In genomic region chr19:12695514-12695913, GRCh38 we compare ENCODE assay signal across 8 cellular contexts. TPM values are rescaled to one million over a fixed set of nuclear protein-coding genes. Genes with fewer than 3 reads are reported as not detected.
A peak's percentile ranks its signal among the peaks of the same experiment; 100 is the strongest.
DNase-seq lines count a peak whose midpoint lies in the region; ATAC-seq, FAIRE-seq and TF ChIP-seq lines count a peak whose summit lies in the region.

No MANE protein-coding gene starts in this region.

- H3K27me3 ChIP-seq in RWPE2 (ENCODE audit: insufficient read depth, poor library complexity, severe bottlenecking) = no peaks in the 10 kb centered on the region
- no peaks in the 10 kb centered on the region for H3K27me3 ChIP-seq in fibroblast of lung (ENCODE audit: control insufficient read depth, insufficient read depth, low read length)
- no peaks in the 10 kb centered on the region for H3K27me3 ChIP-seq in gastrocnemius medialis

- TF ChIP-seq CTCF in RWPE2 (IDR thresholded peaks at IDR 0.05; ENCODE audit: poor library complexity, severe bottlenecking) = no peak
- TF ChIP-seq CTCF in fibroblast of lung (conservative IDR thresholded peaks at IDR 0.05 in 1 of 2, IDR thresholded peaks at IDR 0.05 in 1 of 2; ENCODE audit: low read depth in 1 of 2, low read length in 2 of 2) = no peak
- TF ChIP-seq CTCF in gastrocnemius medialis (IDR thresholded peaks at IDR 0.05 in 4 of 5, conservative IDR thresholded peaks at IDR 0.05 in 1 of 5) = no peak

- intact Hi-C loops in gastrocnemius medialis (cut with DNase I; ENCODE audit: low total_unique reads) = no loop called here

- H3K4me3 ChIP-seq in RWPE2 (ENCODE audit: severe bottlenecking) (peak overlapping the region; percentile 73), fibroblast of lung (replicated peaks in 1 of 4; ENCODE audit: control extremely low read depth in 1 of 4, insufficient read depth in 1 of 4, low read depth in 3 of 4, low read length in 4 of 4) (peak overlapping the region; percentile 58 to 86 (median 73)), gastrocnemius medialis (peak overlapping the region; percentile 78 to 98 (median 95))

- in situ Hi-C loops in gastrocnemius medialis (cut with MboI; ENCODE audit: low sequenced_read_pairs in 4 of 4) = no loop called here

- H3K36me3 ChIP-seq in RWPE2 (ENCODE audit: low read depth) (peaks cover 9% of the 10 kb centered on the region), fibroblast of lung (ENCODE audit: control insufficient read depth, insufficient read depth, low read length) (peaks cover 4% of the 10 kb centered on the region), gastrocnemius medialis (peaks cover 0 to 9% of the 10 kb centered on the region in 2 donors)

- ATAC-seq in GM21528 (IDR thresholded peaks at IDR 0.05; ENCODE audit: low FRiP score, unreplicated experiment) (peak; percentile 8), RWPE2 (ENCODE audit: low read depth) (no peak), gastrocnemius medialis (no peak), HG03025 (IDR thresholded peaks at IDR 0.05; ENCODE audit: low FRiP score, unreplicated experiment) (no peak)

- no peak overlapping the region for H2AFZ ChIP-seq in fibroblast of lung (ENCODE audit: low read length)

- TF ChIP-seq POLR2A in gastrocnemius medialis (IDR thresholded peaks at IDR 0.05) = no peak

- H3K4me1 ChIP-seq in RWPE2 (ENCODE audit: insufficient read depth, poor library complexity, severe bottlenecking) (no peaks in the 10 kb centered on the region), fibroblast of lung (ENCODE audit: control insufficient read depth, extremely low read depth, insufficient read depth, low read length) (no peaks in the 10 kb centered on the region), gastrocnemius medialis (peaks cover 9 to 16% of the 10 kb centered on the region in 2 donors)

- H3K27ac ChIP-seq in RWPE2 (ENCODE audit: poor library complexity, severe bottlenecking) (peak overlapping the region; percentile 12), fibroblast of lung (ENCODE audit: insufficient read depth, low read length) (no peak overlapping the region), gastrocnemius medialis (no peak overlapping the region)

- no peaks in the 10 kb centered on the region for H3K9me3 ChIP-seq in RWPE2 (ENCODE audit: severe bottlenecking)
- no peaks in the 10 kb centered on the region for H3K9me3 ChIP-seq in fibroblast of lung (ENCODE audit: control insufficient read depth, insufficient read depth, low read depth, low read length)
- H3K9me3 ChIP-seq in gastrocnemius medialis = no peaks in the 10 kb centered on the region

- no peak for FAIRE-seq in GM19239 (lab: Jason Lieb, UNC)

- H3K79me2 ChIP-seq in fibroblast of lung (ENCODE audit: control insufficient read depth, insufficient read depth, low read length) = no peaks in the 10 kb centered on the region

- DNase-seq in RWPE2 (ENCODE audit: low spot score) (no peak), fibroblast of lung (ENCODE audit: low read depth in 2 of 2) (no peak), gastrocnemius medialis (no peak), NCI-H446 treated with DMSO at 0.1 percent for 48 hours (lab: John Stamatoyannopoulos, UW) (no peak), C1 segment of cervical spinal cord (lab: John Stamatoyannopoulos, UW) (no peak), GM19239 (ENCODE audit: insufficient read length, low spot score) (no peak)

- peak overlapping the region; percentile 13 for H3K9ac ChIP-seq in fibroblast of lung (ENCODE audit: insufficient read depth, low read length)

- H3K4me2 ChIP-seq in fibroblast of lung (ENCODE audit: extremely low read depth, insufficient read depth, low read length) = peak overlapping the region; percentile 72

- H4K20me1 ChIP-seq in fibroblast of lung (ENCODE audit: control insufficient read depth, extremely low read depth, insufficient read depth, low read length) = no peaks in the 10 kb centered on the region

RNA-seq across cellular contexts. Expression of gene FBXW9, which starts 0.9 kb away (rescaled TPM):
- total RNA-seq in fibroblast of lung = 3.1 and 3.3 TPM in 2 replicates
- polyA plus RNA-seq in fibroblast of lung = 3.3 and 4.4 TPM in 2 replicates
- polyA plus RNA-seq in fibroblast of lung (2012) = 6.4 and 6.9 TPM in 2 replicates
- polyA minus RNA-seq in fibroblast of lung (ENCODE audit: low replicate concordance) = 6.7 and 10.1 TPM in 2 replicates
- total RNA-seq in gastrocnemius medialis = 1 to 10 TPM; 2.5 to 5.8 (median 3.3) TPM

RNA-seq across cellular contexts. Expression of gene GNG14, which starts 7.7 kb away (rescaled TPM):
- total RNA-seq in fibroblast of lung (not detected in 2 replicates), gastrocnemius medialis (not detected)
- polyA plus RNA-seq in fibroblast of lung = not detected in 2 replicates
- polyA plus RNA-seq in fibroblast of lung (2012) = not detected in 2 replicates
- polyA minus RNA-seq in fibroblast of lung (ENCODE audit: low replicate concordance) = 2.9 TPM in 1 of 2 replicates, not detected in the other

RNA-seq across cellular contexts. Expression of gene DHPS, which starts 13.8 kb away (rescaled TPM):
- total RNA-seq in fibroblast of lung = 56.5 and 60.4 TPM in 2 replicates
- polyA plus RNA-seq in fibroblast of lung = 43.2 and 52.2 TPM in 2 replicates
- polyA plus RNA-seq in fibroblast of lung (2012) = 41.3 and 53.9 TPM in 2 replicates
- 61.2 and 81.9 TPM in 2 replicates for polyA minus RNA-seq in fibroblast of lung (ENCODE audit: low replicate concordance)
- 100 to 1,000 TPM; 115 to 184 (median 127) TPM for total RNA-seq in gastrocnemius medialis

RNA-seq across cellular contexts. Expression of gene TNPO2, which starts 28.2 kb away (rescaled TPM):
- 28.2 and 36.0 TPM in 2 replicates for total RNA-seq in fibroblast of lung
- polyA plus RNA-seq in fibroblast of lung = 52.5 and 75.0 TPM in 2 replicates
- 34.5 and 41.3 TPM in 2 replicates for polyA plus RNA-seq in fibroblast of lung (2012)
- 196 and 209 TPM in 2 replicates for polyA minus RNA-seq in fibroblast of lung (ENCODE audit: low replicate concordance)
- total RNA-seq in gastrocnemius medialis = 10 to 100 TPM; 32.1 to 49.9 (median 42.0) TPM

RNA-seq across cellular contexts. Expression of gene WDR83, which starts 28.9 kb away (rescaled TPM):
- total RNA-seq in fibroblast of lung (8.7 and 11.7 TPM in 2 replicates), gastrocnemius medialis (1 to 10 TPM; 2.2 to 8.4 (median 3.7) TPM)
- polyA plus RNA-seq in fibroblast of lung = 4.1 and 5.1 TPM in 2 replicates
- polyA plus RNA-seq in fibroblast of lung (2012) = 8.5 and 10.4 TPM in 2 replicates
- polyA minus RNA-seq in fibroblast of lung (ENCODE audit: low replicate concordance) = 4.8 and 6.3 TPM in 2 replicates
